In the genomic region with DNA sequence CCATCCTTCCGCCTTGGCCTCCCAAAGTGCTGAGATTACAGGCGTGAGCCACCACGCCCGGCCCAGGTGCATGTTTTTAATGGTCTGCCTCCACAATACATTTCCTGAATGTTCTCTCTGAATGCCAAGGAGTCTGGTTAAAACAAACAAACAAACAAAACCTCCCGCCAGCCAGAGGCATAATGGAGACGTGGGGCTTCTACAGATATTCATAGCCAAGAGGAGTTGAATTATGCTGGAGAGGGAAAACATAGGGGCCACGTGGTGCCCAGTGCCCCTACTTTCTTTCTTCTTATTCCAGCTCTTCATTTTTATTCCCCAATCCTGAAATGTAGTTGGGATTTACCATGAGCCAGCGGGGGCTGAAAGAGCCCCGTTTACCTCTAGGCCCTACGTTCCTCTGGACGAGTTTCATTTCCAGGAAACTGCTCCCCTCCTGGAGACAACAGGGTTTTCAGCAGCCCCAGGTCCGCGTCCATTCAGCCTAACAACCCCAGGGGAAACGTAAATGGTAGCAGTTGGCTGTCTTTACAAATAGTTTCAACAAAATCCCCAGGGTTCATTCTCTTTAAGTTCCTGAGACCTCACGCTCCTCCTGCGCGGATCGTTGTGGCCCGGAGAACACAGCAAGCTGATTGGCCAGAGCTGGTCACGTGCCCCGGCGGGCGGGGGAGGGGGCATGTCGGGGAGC, we compare ENCODE assay signal across 8 cellular contexts.
DNase-seq lines count a peak whose midpoint lies in the region; ATAC-seq and TF ChIP-seq lines count a peak whose summit lies in the region.

No MANE protein-coding gene starts in this region.

- H3K27ac ChIP-seq in esophagus (ENCODE audit: low read depth in 2 of 2, low read length in 1 of 2) = no peak overlapping the region
- peak overlapping the region in 1 of 4 donors; percentile 9 for H3K27ac ChIP-seq in transverse colon

- H3K4me1 ChIP-seq in esophagus (ENCODE audit: control insufficient read depth in 2 of 2, insufficient read depth in 2 of 2, low read length in 1 of 2) (no peaks in the 10 kb centered on the region), mucosa of descending colon (ENCODE audit: low read depth) (no peaks in the 10 kb centered on the region), transverse colon (peaks cover 0 to 4% (median 2%) of the 10 kb centered on the region in 4 donors)

- intact Hi-C loops in mucosa of descending colon (cut with DNase I, micrococcal nuclease) = no loop called here
- intact Hi-C loops in transverse colon (cut with DNase I; ENCODE audit: low total_unique reads) = no loop called here
- intact Hi-C loops in posterior vena cava (cut with DNase I) = no loop called here

- DNase-seq in ELF-1 (ENCODE audit: low read depth, low spot score) (peak; percentile 50), NCI-H526 (lab: John Stamatoyannopoulos, UW) (peak; percentile 35 to 61), mucosa of descending colon (peak; percentile 59 to 72 (median 71)), transverse colon (peak; percentile 13), T1000 (lab: John Stamatoyannopoulos, UW) (no peak), posterior vena cava (ENCODE audit: low spot score) (no peak)

- H3K4me3 ChIP-seq in esophagus (ENCODE audit: low read depth in 1 of 2, low read length in 2 of 2) (peak overlapping the region; percentile 26 to 42), mucosa of descending colon (no peak overlapping the region), transverse colon (peak overlapping the region; percentile 2 to 50 (median 33))

- in situ Hi-C loops in transverse colon (cut with MboI; ENCODE audit: low pct_ligation_motif_present in 1 of 4, low pct_unique_long_range_greater_than_20kb in 1 of 4, low sequenced_read_pairs in 3 of 4) = no loop called here

- H3K27me3 ChIP-seq in esophagus (ENCODE audit: control insufficient read depth in 1 of 2, insufficient read depth in 2 of 2, low read length in 2 of 2) = no peaks in the 10 kb centered on the region
- H3K27me3 ChIP-seq in transverse colon = peaks cover 3% of the 10 kb centered on the region

- no peaks in the 10 kb centered on the region for H3K36me3 ChIP-seq in esophagus (ENCODE audit: control insufficient read depth in 2 of 2, insufficient read depth in 2 of 2, low read length in 1 of 2)
- no peaks in the 10 kb centered on the region for H3K36me3 ChIP-seq in mucosa of descending colon (ENCODE audit: low read depth)
- no peaks in the 10 kb centered on the region for H3K36me3 ChIP-seq in transverse colon

- ATAC-seq in mucosa of descending colon = peak; percentile 69
- no peak for ATAC-seq in GM19023 (IDR thresholded peaks at IDR 0.05; ENCODE audit: unreplicated experiment)

- H3K9me3 ChIP-seq in esophagus (ENCODE audit: control insufficient read depth in 2 of 2, insufficient read depth in 1 of 2, low read depth in 1 of 2, low read length in 1 of 2) (peaks cover 0 to 2% of the 10 kb centered on the region in 2 donors), mucosa of descending colon (no peaks in the 10 kb centered on the region), transverse colon (no peaks in the 10 kb centered on the region)

- TF ChIP-seq CTCF in mucosa of descending colon (IDR thresholded peaks at IDR 0.05) (no peak), transverse colon (IDR thresholded peaks at IDR 0.05) (no peak)

- TF ChIP-seq EP300 in transverse colon (IDR thresholded peaks at IDR 0.05; ENCODE audit: low read depth) = no peak

- TF ChIP-seq POLR2A in transverse colon (IDR thresholded peaks at IDR 0.05) = no peak

- 28% methylated on average over 24 of the region's 24 CpGs for WGBS in esophagus, 2 donors
- WGBS in transverse colon (ENCODE audit: low coverage in 1 of 2), 2 donors = 31 to 61% methylated on average over 20 to 24 of the region's 24 CpGs

Comparison
In these comparisons a context has a peak if more than half of its experiments do, and no peak if none do; other contexts are left out.
1. DNase-seq: peak in ELF-1 (single experiment), NCI-H526 (2 of 2), mucosa of descending colon (3 of 3) and transverse colon (single experiment); none in T1000 (single experiment) and posterior vena cava (single experiment).